ENCODE assay signal across 1 cellular context in the genomic region with DNA sequence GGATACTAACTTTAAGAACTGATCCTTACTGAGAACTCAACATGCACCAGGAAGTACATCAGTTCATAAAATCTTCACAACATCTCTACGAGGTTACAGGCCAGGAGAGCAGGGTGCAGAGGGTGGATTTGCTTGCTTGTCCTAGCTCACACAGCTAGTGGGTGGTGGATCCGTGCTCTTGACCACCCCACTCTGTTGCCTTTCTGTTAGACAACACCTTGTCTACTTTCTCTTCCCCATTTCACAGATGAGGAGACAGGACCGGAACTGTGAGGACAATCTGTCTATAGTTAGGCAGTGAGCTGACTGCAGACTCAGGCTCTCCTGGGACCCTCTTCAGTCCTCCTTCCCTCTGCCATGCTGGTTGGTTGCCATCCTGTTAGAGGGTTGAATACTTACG.
A peak's percentile ranks its signal among the peaks of the same experiment; 100 is the strongest.
TF ChIP-seq lines count a peak whose summit lies in the region.

No MANE protein-coding gene starts in this region.

TF ChIP-seq in GM12878, 131 proteins besides CTCF, POLR2A, EP300 and RAD21 (continued from another document and continues in another):
- TF ChIP-seq, protein P1, sequence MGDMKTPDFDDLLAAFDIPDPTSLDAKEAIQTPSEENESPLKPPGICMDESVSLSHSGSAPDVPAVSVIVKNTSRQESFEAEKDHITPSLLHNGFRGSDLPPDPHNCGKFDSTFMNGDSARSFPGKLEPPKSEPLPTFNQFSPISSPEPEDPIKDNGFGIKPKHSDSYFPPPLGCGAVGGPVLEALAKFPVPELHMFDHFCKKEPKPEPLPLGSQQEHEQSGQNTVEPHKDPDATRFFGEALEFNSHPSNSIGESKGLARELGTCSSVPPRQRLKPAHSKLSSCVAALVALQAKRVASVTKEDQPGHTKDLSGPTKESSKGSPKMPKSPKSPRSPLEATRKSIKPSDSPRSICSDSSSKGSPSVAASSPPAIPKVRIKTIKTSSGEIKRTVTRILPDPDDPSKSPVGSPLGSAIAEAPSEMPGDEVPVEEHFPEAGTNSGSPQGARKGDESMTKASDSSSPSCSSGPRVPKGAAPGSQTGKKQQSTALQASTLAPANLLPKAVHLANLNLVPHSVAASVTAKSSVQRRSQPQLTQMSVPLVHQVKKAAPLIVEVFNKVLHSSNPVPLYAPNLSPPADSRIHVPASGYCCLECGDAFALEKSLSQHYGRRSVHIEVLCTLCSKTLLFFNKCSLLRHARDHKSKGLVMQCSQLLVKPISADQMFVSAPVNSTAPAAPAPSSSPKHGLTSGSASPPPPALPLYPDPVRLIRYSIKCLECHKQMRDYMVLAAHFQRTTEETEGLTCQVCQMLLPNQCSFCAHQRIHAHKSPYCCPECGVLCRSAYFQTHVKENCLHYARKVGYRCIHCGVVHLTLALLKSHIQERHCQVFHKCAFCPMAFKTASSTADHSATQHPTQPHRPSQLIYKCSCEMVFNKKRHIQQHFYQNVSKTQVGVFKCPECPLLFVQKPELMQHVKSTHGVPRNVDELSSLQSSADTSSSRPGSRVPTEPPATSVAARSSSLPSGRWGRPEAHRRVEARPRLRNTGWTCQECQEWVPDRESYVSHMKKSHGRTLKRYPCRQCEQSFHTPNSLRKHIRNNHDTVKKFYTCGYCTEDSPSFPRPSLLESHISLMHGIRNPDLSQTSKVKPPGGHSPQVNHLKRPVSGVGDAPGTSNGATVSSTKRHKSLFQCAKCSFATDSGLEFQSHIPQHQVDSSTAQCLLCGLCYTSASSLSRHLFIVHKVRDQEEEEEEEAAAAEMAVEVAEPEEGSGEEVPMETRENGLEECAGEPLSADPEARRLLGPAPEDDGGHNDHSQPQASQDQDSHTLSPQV (IDR thresholded peaks at IDR 0.05), result no peak
- no peak for TF ChIP-seq GABPA (IDR thresholded peaks at IDR 0.05; ENCODE audit: low read depth)
- TF ChIP-seq IKZF2 (IDR thresholded peaks at IDR 0.05), result peak; percentile 67 to 79; a peak in 3 of 4 replicates
- TF ChIP-seq, protein P2, sequence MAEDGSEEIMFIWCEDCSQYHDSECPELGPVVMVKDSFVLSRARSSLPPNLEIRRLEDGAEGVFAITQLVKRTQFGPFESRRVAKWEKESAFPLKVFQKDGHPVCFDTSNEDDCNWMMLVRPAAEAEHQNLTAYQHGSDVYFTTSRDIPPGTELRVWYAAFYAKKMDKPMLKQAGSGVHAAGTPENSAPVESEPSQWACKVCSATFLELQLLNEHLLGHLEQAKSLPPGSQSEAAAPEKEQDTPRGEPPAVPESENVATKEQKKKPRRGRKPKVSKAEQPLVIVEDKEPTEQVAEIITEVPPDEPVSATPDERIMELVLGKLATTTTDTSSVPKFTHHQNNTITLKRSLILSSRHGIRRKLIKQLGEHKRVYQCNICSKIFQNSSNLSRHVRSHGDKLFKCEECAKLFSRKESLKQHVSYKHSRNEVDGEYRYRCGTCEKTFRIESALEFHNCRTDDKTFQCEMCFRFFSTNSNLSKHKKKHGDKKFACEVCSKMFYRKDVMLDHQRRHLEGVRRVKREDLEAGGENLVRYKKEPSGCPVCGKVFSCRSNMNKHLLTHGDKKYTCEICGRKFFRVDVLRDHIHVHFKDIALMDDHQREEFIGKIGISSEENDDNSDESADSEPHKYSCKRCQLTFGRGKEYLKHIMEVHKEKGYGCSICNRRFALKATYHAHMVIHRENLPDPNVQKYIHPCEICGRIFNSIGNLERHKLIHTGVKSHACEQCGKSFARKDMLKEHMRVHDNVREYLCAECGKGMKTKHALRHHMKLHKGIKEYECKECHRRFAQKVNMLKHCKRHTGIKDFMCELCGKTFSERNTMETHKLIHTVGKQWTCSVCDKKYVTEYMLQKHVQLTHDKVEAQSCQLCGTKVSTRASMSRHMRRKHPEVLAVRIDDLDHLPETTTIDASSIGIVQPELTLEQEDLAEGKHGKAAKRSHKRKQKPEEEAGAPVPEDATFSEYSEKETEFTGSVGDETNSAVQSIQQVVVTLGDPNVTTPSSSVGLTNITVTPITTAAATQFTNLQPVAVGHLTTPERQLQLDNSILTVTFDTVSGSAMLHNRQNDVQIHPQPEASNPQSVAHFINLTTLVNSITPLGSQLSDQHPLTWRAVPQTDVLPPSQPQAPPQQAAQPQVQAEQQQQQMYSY (CRISPR knock-in tag; IDR thresholded peaks at IDR 0.05), result no peak
- TF ChIP-seq, protein P3, sequence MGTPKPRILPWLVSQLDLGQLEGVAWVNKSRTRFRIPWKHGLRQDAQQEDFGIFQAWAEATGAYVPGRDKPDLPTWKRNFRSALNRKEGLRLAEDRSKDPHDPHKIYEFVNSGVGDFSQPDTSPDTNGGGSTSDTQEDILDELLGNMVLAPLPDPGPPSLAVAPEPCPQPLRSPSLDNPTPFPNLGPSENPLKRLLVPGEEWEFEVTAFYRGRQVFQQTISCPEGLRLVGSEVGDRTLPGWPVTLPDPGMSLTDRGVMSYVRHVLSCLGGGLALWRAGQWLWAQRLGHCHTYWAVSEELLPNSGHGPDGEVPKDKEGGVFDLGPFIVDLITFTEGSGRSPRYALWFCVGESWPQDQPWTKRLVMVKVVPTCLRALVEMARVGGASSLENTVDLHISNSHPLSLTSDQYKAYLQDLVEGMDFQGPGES (IDR thresholded peaks at IDR 0.05), result no peak
- peak; percentile 63 for TF ChIP-seq IKZF1 (conservative IDR thresholded peaks at IDR 0.05)
- TF ChIP-seq TARDBP (IDR thresholded peaks at IDR 0.05; ENCODE audit: borderline replicate concordance), result no peak
- TF ChIP-seq SIN3A (IDR thresholded peaks at IDR 0.05; ENCODE audit: low read depth, low read length), result no peak
- no peak for TF ChIP-seq EGR1 (IDR thresholded peaks at IDR 0.05; ENCODE audit: borderline replicate concordance in 1 of 2, low read depth in 2 of 2, low read length in 2 of 2)
- 0 out of 2 replicates have a peak, but pooled peaks have one; percentile 43 for TF ChIP-seq WRNIP1 (IDR thresholded peaks at IDR 0.05; ENCODE audit: borderline replicate concordance, low read depth, low read length)
- TF ChIP-seq ZNF622 (IDR thresholded peaks at IDR 0.05), result no peak
- TF ChIP-seq TCF12 (IDR thresholded peaks at IDR 0.05; ENCODE audit: low read depth, low read length), result 0 out of 2 replicates have a peak, but pooled peaks have one; percentile 46
- no peak for TF ChIP-seq BRCA1 (IDR thresholded peaks at IDR 0.05; ENCODE audit: low read depth, low read length)
- TF ChIP-seq FOXK2 (IDR thresholded peaks at IDR 0.05), result no peak
- no peak for TF ChIP-seq HDGF (IDR thresholded peaks at IDR 0.05)
- TF ChIP-seq, protein P4, sequence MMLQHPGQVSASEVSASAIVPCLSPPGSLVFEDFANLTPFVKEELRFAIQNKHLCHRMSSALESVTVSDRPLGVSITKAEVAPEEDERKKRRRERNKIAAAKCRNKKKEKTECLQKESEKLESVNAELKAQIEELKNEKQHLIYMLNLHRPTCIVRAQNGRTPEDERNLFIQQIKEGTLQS (IDR thresholded peaks at IDR 0.05; ENCODE audit: borderline replicate concordance, extremely low read depth, low read depth, low read length), result no peak
- TF ChIP-seq, protein P5, sequence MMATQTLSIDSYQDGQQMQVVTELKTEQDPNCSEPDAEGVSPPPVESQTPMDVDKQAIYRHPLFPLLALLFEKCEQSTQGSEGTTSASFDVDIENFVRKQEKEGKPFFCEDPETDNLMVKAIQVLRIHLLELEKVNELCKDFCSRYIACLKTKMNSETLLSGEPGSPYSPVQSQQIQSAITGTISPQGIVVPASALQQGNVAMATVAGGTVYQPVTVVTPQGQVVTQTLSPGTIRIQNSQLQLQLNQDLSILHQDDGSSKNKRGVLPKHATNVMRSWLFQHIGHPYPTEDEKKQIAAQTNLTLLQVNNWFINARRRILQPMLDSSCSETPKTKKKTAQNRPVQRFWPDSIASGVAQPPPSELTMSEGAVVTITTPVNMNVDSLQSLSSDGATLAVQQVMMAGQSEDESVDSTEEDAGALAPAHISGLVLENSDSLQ (IDR thresholded peaks at IDR 0.05), result no peak
- TF ChIP-seq JUND (IDR thresholded peaks at IDR 0.05; ENCODE audit: low read depth, low read length), result no peak
- TF ChIP-seq SMARCA5 (IDR thresholded peaks at IDR 0.05), result no peak
- TF ChIP-seq MTA3 (IDR thresholded peaks at IDR 0.05; ENCODE audit: borderline replicate concordance, low read length), result peak; percentile 70; the same call in 1 of the 2 replicates
- TF ChIP-seq ZNF207 (IDR thresholded peaks at IDR 0.05; ENCODE audit: borderline replicate concordance), result no peak
- no peak for TF ChIP-seq CHD4 (IDR thresholded peaks at IDR 0.05)
- TF ChIP-seq ASH2L (IDR thresholded peaks at IDR 0.05; ENCODE audit: borderline replicate concordance, low read depth), result no peak
- peak; percentile 56; the same call in 1 of the 2 replicates for TF ChIP-seq CREM (IDR thresholded peaks at IDR 0.05; ENCODE audit: low read depth)
- TF ChIP-seq, protein P6, sequence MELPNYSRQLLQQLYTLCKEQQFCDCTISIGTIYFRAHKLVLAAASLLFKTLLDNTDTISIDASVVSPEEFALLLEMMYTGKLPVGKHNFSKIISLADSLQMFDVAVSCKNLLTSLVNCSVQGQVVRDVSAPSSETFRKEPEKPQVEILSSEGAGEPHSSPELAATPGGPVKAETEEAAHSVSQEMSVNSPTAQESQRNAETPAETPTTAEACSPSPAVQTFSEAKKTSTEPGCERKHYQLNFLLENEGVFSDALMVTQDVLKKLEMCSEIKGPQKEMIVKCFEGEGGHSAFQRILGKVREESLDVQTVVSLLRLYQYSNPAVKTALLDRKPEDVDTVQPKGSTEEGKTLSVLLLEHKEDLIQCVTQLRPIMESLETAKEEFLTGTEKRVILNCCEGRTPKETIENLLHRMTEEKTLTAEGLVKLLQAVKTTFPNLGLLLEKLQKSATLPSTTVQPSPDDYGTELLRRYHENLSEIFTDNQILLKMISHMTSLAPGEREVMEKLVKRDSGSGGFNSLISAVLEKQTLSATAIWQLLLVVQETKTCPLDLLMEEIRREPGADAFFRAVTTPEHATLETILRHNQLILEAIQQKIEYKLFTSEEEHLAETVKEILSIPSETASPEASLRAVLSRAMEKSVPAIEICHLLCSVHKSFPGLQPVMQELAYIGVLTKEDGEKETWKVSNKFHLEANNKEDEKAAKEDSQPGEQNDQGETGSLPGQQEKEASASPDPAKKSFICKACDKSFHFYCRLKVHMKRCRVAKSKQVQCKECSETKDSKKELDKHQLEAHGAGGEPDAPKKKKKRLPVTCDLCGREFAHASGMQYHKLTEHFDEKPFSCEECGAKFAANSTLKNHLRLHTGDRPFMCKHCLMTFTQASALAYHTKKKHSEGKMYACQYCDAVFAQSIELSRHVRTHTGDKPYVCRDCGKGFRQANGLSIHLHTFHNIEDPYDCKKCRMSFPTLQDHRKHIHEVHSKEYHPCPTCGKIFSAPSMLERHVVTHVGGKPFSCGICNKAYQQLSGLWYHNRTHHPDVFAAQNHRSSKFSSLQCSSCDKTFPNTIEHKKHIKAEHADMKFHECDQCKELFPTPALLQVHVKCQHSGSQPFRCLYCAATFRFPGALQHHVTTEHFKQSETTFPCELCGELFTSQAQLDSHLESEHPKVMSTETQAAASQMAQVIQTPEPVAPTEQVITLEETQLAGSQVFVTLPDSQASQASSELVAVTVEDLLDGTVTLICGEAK (IDR thresholded peaks at IDR 0.05; ENCODE audit: borderline replicate concordance), result no peak
- TF ChIP-seq ZNF384 (IDR thresholded peaks at IDR 0.05; ENCODE audit: borderline replicate concordance, low read depth, low read length), result no peak
- no peak; the same call in 1 of the 2 replicates for TF ChIP-seq FOXM1 (IDR thresholded peaks at IDR 0.05; ENCODE audit: low read depth, low read length)
- peak; percentile 70 for TF ChIP-seq MEF2B (IDR thresholded peaks at IDR 0.05; ENCODE audit: partially characterized antibody, poor library complexity, severe bottlenecking)
- TF ChIP-seq CBFB (IDR thresholded peaks at IDR 0.05; ENCODE audit: low read depth), result no peak
- no peak for TF ChIP-seq RAD51 (IDR thresholded peaks at IDR 0.05)
- no peak for TF ChIP-seq FOS (IDR thresholded peaks at IDR 0.05; ENCODE audit: borderline replicate concordance, extremely low read depth, insufficient read length)
- TF ChIP-seq, protein P7, sequence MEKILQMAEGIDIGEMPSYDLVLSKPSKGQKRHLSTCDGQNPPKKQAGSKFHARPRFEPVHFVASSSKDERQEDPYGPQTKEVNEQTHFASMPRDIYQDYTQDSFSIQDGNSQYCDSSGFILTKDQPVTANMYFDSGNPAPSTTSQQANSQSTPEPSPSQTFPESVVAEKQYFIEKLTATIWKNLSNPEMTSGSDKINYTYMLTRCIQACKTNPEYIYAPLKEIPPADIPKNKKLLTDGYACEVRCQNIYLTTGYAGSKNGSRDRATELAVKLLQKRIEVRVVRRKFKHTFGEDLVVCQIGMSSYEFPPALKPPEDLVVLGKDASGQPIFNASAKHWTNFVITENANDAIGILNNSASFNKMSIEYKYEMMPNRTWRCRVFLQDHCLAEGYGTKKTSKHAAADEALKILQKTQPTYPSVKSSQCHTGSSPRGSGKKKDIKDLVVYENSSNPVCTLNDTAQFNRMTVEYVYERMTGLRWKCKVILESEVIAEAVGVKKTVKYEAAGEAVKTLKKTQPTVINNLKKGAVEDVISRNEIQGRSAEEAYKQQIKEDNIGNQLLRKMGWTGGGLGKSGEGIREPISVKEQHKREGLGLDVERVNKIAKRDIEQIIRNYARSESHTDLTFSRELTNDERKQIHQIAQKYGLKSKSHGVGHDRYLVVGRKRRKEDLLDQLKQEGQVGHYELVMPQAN (conservative IDR thresholded peaks at IDR 0.05), result no peak
- TF ChIP-seq, protein P8, sequence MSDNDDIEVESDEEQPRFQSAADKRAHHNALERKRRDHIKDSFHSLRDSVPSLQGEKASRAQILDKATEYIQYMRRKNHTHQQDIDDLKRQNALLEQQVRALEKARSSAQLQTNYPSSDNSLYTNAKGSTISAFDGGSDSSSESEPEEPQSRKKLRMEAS (IDR thresholded peaks at IDR 0.05; ENCODE audit: low read depth, low read length), result no peak
- no peak for TF ChIP-seq ATF7 (IDR thresholded peaks at IDR 0.05; ENCODE audit: low read depth)
- TF ChIP-seq, protein P9, sequence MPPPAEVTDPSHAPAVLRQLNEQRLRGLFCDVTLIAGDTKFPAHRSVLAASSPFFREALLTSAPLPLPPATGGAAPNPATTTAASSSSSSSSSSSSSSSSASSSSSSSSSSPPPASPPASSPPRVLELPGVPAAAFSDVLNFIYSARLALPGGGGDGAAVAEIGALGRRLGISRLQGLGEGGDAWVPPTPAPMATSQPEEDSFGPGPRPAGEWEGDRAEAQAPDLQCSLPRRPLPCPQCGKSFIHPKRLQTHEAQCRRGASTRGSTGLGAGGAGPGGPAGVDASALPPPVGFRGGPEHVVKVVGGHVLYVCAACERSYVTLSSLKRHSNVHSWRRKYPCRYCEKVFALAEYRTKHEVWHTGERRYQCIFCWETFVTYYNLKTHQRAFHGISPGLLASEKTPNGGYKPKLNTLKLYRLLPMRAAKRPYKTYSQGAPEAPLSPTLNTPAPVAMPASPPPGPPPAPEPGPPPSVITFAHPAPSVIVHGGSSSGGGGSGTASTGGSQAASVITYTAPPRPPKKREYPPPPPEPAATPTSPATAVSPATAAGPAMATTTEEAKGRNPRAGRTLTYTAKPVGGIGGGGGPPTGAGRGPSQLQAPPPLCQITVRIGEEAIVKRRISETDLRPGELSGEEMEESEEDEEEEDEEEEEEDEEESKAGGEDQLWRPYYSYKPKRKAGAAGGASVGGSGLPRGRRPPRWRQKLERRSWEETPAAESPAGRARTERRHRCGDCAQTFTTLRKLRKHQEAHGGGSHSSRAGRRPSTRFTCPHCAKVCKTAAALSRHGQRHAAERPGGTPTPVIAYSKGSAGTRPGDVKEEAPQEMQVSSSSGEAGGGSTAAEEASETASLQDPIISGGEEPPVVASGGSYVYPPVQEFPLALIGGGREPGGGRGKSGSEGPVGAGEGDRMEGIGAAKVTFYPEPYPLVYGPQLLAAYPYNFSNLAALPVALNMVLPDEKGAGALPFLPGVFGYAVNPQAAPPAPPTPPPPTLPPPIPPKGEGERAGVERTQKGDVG (CRISPR knock-in tag; IDR thresholded peaks at IDR 0.05), result no peak
- TF ChIP-seq CBX3 (IDR thresholded peaks at IDR 0.05; ENCODE audit: borderline replicate concordance, low read depth), result no peak
- no peak for TF ChIP-seq SMAD1 (IDR thresholded peaks at IDR 0.05; ENCODE audit: low read depth, partially characterized antibody)
- TF ChIP-seq KAT2A (conservative IDR thresholded peaks at IDR 0.05; ENCODE audit: control insufficient read depth, low read depth, low read length), result no peak
- no peak for TF ChIP-seq ZNF217 (IDR thresholded peaks at IDR 0.05)
- TF ChIP-seq SP1 (IDR thresholded peaks at IDR 0.05; ENCODE audit: low read depth, low read length), result peak; percentile 38
- TF ChIP-seq PML (IDR thresholded peaks at IDR 0.05; ENCODE audit: low read length), result no peak
